Comparison of ENCODE assay signal across 12 cellular contexts in genomic region chr3:42703695-42704025, GRCh38. TPM values are rescaled to one million over a fixed set of nuclear protein-coding genes. Genes with fewer than 3 reads are reported as not detected.
"Had no signal": no experiment of that assay in that cellular context is flagged by ENCODE, and none has a peak within 500 bp of the region (broad histone marks: within the 10 kb centered on the region; RNA-seq: fewer than 3 reads in every experiment).

No MANE protein-coding gene starts in this region.

- H3K4me3 ChIP-seq: cardiac muscle cell, smooth muscle cell had no signal

- FAIRE-seq: astrocyte had no signal

- ATAC-seq: stimulated activated effector memory CD8-positive, alpha-beta T cell treated with anti-CD3 and anti-CD28 coated beads, Interleukin-12 subunit alpha, Interleukin-12 subunit beta, amount 100 ng/mL, for 72 hours had no signal

- H3K27me3 ChIP-seq: cardiac muscle cell had no signal

- H3K36me3 ChIP-seq: cardiac muscle cell had no signal

- DNase-seq: activated gamma-delta T cell; activated T-cell treated with anti-CD3 and anti-CD28 coated beads, Interleukin-2, amount 50 U/mL, for 24 hours; endodermal cell; erythroblast; T-helper 2 cell; trophoblast cell had no signal

RNA-seq across cellular contexts. Expression of gene HHATL, which starts 1.1 kb away (rescaled TPM):
- total RNA-seq: astrocyte, endodermal cell, neural crest cell, smooth muscle cell had no signal
- polyA plus RNA-seq: smooth muscle cell had no signal

RNA-seq across cellular contexts. Expression of gene KLHL40, which starts 18.3 kb away (rescaled TPM):
- total RNA-seq: astrocyte, endodermal cell, lower leg skin, neural crest cell, smooth muscle cell had no signal
- polyA plus RNA-seq: smooth muscle cell had no signal
